8 cellular contexts compared by ENCODE assay signal in genomic region chr9:93575706-93576295, GRCh38. TPM values are rescaled to one million over a fixed set of nuclear protein-coding genes. Genes with fewer than 3 reads are reported as not detected.
A peak's percentile ranks its signal among the peaks of the same experiment; 100 is the strongest.
DNase-seq lines count a peak whose midpoint lies in the region; ATAC-seq and TF ChIP-seq lines count a peak whose summit lies in the region.

No MANE protein-coding gene starts in this region.

- peaks cover 21% of the 10 kb centered on the region for H3K4me1 ChIP-seq in SJSA1 (replicated peaks)
- peaks cover 0 to 59% (median 44%) of the 10 kb centered on the region in 12 donors for H3K4me1 ChIP-seq in heart left ventricle

- TF ChIP-seq CTCF in GM12865 (IDR thresholded peaks at IDR 0.05; ENCODE audit: insufficient read depth, low read depth, low read length, missing control alignments) (no peak), heart left ventricle (IDR thresholded peaks at IDR 0.05) (no peak)

- 0 to 1% (median 1%) methylated on average over 32 to 35 of the region's 35 CpGs for WGBS in heart left ventricle, 4 donors

- 0 out of 2 replicates have a peak, but pooled peaks cover 2% of the 10 kb centered on the region for H3K9me3 ChIP-seq in SJSA1 (replicated peaks)
- peaks cover 0 to 7% (median 0%) of the 10 kb centered on the region in 12 donors for H3K9me3 ChIP-seq in heart left ventricle

- H3K27ac ChIP-seq in SJSA1, result peak overlapping the region; percentile 52; the same call in 1 of the 2 replicates
- peak overlapping the region; percentile 64 to 97 (median 94) for H3K27ac ChIP-seq in heart left ventricle

- H3K36me3 ChIP-seq in SJSA1, result no peaks in the 10 kb centered on the region
- H3K36me3 ChIP-seq in heart left ventricle, result no peaks in the 10 kb centered on the region

- DNase-seq in GM12865 (ENCODE audit: low read depth) (peak; percentile 54), SJSA1 (ENCODE audit: low read depth in 1 of 2, low spot score in 2 of 2) (peak; percentile 43 to 44), heart left ventricle (peak; percentile 59 to 86 (median 63)), posterior vena cava (ENCODE audit: low spot score) (peak; percentile 90), NCI-H510A (lab: John Stamatoyannopoulos, UW) (no peak)
- peak in 1 of 2 donors; percentile 50 for DNase-seq in activated naive CD4-positive, alpha-beta T cell treated with anti-CD3 and anti-CD28 coated beads, Interleukin-2, amount 50 U/mL, for 72 hours (ENCODE audit: low spot score in 2 of 2)

- H3K4me3 ChIP-seq in GM12865 (ENCODE audit: low read depth, low read length) (peak overlapping the region; percentile 71), SJSA1 (peak overlapping the region; percentile 79), heart left ventricle (peak overlapping the region; percentile 44 to 96 (median 86))

- TF ChIP-seq POLR2A in heart left ventricle (IDR thresholded peaks at IDR 0.05), result no peak

- peaks cover 0 to 7% of the 10 kb centered on the region in 2 donors for H3K36me3 Mint-ChIP-seq in activated naive CD4-positive, alpha-beta T cell treated with anti-CD3 and anti-CD28 coated beads, Interleukin-2, amount 50 U/mL, for 72 hours

- intact Hi-C loops in heart left ventricle (cut with DNase I), result loop anchor here in 2 of 10 donors (1.0 to 10.0 kb wide), 2 partner anchors 8 to 131 kb away; no protein-coding TSS in a partner anchor
- intact Hi-C loops in posterior vena cava (cut with DNase I), result loop anchor here in 1 of 2 donors (10.0 kb wide), 1 partner anchor 389 kb away; no protein-coding TSS in a partner anchor

- H3K27ac Mint-ChIP-seq in activated naive CD4-positive, alpha-beta T cell treated with anti-CD3 and anti-CD28 coated beads, Interleukin-2, amount 50 U/mL, for 72 hours, result peak overlapping the region; percentile 89 to 97

- H3K9me3 Mint-ChIP-seq in activated naive CD4-positive, alpha-beta T cell treated with anti-CD3 and anti-CD28 coated beads, Interleukin-2, amount 50 U/mL, for 72 hours, result no peaks in the 10 kb centered on the region

- no peaks in the 10 kb centered on the region for H3K27me3 ChIP-seq in SJSA1 (replicated peaks)
- no peaks in the 10 kb centered on the region for H3K27me3 ChIP-seq in heart left ventricle

- peak; percentile 26 for ATAC-seq in HG02970 (IDR thresholded peaks at IDR 0.05; ENCODE audit: low FRiP score, unreplicated experiment)
- ATAC-seq in activated naive CD4-positive, alpha-beta T cell treated with anti-CD3 and anti-CD28 coated beads, Interleukin-2, amount 50 U/mL, for 72 hours, result peak; percentile 44 to 45
- peak in 3 of 4 donors; percentile 22 to 59 (median 23) for ATAC-seq in heart left ventricle
- ATAC-seq in HG03439 (IDR thresholded peaks at IDR 0.05; ENCODE audit: unreplicated experiment), result no peak

RNA-seq across cellular contexts. Expression of gene PHF2, which starts 0.6 kb away (rescaled TPM):
- 14.3 and 19.9 TPM in 2 replicates for total RNA-seq in SJSA1 (2014; rRNA removed; shearing (Covaris generic))
- total RNA-seq in activated naive CD4-positive, alpha-beta T cell treated with anti-CD3 and anti-CD28 coated beads, Interleukin-2, amount 50 U/mL, for 72 hours, result 10 to 100 TPM; 12.3 to 15.5 TPM
- total RNA-seq in heart left ventricle (10 to 100 TPM; 19.5 to 37.2 (median 22.4) TPM), posterior vena cava (10 to 100 TPM; 26.1 to 27.9 TPM)
- polyA plus RNA-seq in heart left ventricle, result 10 to 100 TPM; 18.8 to 20.4 TPM
